Comparison of ENCODE assay signal across 8 cellular contexts in genomic region chr10:22605168-22605567, GRCh38.
DNase-seq lines count a peak whose midpoint lies in the region; ATAC-seq lines count a peak whose summit lies in the region.

No MANE protein-coding gene starts in this region.

- no peak overlapping the region for H3K4me3 ChIP-seq in CD8-positive, alpha-beta memory T cell (ENCODE audit: low read length)

- CTCF ChIA-PET in CD8-positive, alpha-beta memory T cell (lab: Charles Lee): interaction anchor here (0.8 to 2.0 kb wide), 7 partner anchors 10 to 45 kb away, joined by 3 to 7 read pairs (median 4); no protein-coding TSS in a partner anchor

- H3K27ac ChIP-seq in CD8-positive, alpha-beta memory T cell (ENCODE audit: low read depth, low read length): no peak overlapping the region

- H3K4me3 Mint-ChIP-seq in CD8-positive, alpha-beta memory T cell: peak overlapping the region; percentile 22 to 70 (median 58)
- peak overlapping the region; percentile 34 for H3K4me3 Mint-ChIP-seq in activated naive CD8-positive, alpha-beta T cell

- peaks cover 18% of the 10 kb centered on the region for H3K36me3 ChIP-seq in CD8-positive, alpha-beta memory T cell (ENCODE audit: insufficient read depth, low read length)

- no peaks in the 10 kb centered on the region for H3K9me3 ChIP-seq in CD8-positive, alpha-beta memory T cell (ENCODE audit: low read length)

- H3K4me1 ChIP-seq in CD8-positive, alpha-beta memory T cell (ENCODE audit: insufficient read depth, low read length): peaks cover 94% of the 10 kb centered on the region

- peaks cover 26 to 77% (median 32%) of the 10 kb centered on the region in 3 donors for H3K36me3 Mint-ChIP-seq in CD8-positive, alpha-beta memory T cell
- peaks cover 23% of the 10 kb centered on the region for H3K36me3 Mint-ChIP-seq in activated naive CD8-positive, alpha-beta T cell

- DNase-seq in CD8-positive, alpha-beta memory T cell: no peak
- DNase-seq in medulla oblongata (ENCODE audit: extremely low spot score) (peak; percentile 71), HK-2 (ENCODE audit: unreplicated experiment) (no peak), NCI-H2081 treated with DMSO at 0.1 percent for 48 hours (lab: John Stamatoyannopoulos, UW) (no peak)

- peak overlapping the region; percentile 86 to 99 (median 93) for H3K27ac Mint-ChIP-seq in CD8-positive, alpha-beta memory T cell
- peak overlapping the region; percentile 69 for H3K27ac Mint-ChIP-seq in activated naive CD8-positive, alpha-beta T cell

- no peaks in the 10 kb centered on the region for H3K27me3 ChIP-seq in CD8-positive, alpha-beta memory T cell (ENCODE audit: insufficient read depth, low read length, poor library complexity, severe bottlenecking)

- ATAC-seq in HG02840 (IDR thresholded peaks at IDR 0.05; ENCODE audit: low FRiP score, unreplicated experiment): peak; percentile 33
- no peak for ATAC-seq in GM19023 (IDR thresholded peaks at IDR 0.05; ENCODE audit: unreplicated experiment)
- no peak for ATAC-seq in HG03521 (IDR thresholded peaks at IDR 0.05; ENCODE audit: unreplicated experiment)

- H3K27me3 Mint-ChIP-seq in CD8-positive, alpha-beta memory T cell: no peaks in the 10 kb centered on the region
- no peaks in the 10 kb centered on the region for H3K27me3 Mint-ChIP-seq in activated naive CD8-positive, alpha-beta T cell

- POLR2A ChIA-PET in CD8-positive, alpha-beta memory T cell (lab: Charles Lee): interaction anchor here (0.5 to 2.0 kb wide), 4 partner anchors 12 to 261 kb away, joined by 3 to 6 read pairs (median 3); partner anchors contain the start of gene PIP4K2A

- peaks cover 89 to 98% (median 97%) of the 10 kb centered on the region in 3 donors for H3K4me1 Mint-ChIP-seq in CD8-positive, alpha-beta memory T cell
- H3K4me1 Mint-ChIP-seq in activated naive CD8-positive, alpha-beta T cell (ENCODE audit: low read depth): peaks cover 92% of the 10 kb centered on the region

- H3K9me3 Mint-ChIP-seq in CD8-positive, alpha-beta memory T cell: no peaks in the 10 kb centered on the region
- H3K9me3 Mint-ChIP-seq in activated naive CD8-positive, alpha-beta T cell (ENCODE audit: low read depth): peaks cover 4% of the 10 kb centered on the region
